7 cellular contexts compared by ENCODE assay signal in the genomic region with DNA sequence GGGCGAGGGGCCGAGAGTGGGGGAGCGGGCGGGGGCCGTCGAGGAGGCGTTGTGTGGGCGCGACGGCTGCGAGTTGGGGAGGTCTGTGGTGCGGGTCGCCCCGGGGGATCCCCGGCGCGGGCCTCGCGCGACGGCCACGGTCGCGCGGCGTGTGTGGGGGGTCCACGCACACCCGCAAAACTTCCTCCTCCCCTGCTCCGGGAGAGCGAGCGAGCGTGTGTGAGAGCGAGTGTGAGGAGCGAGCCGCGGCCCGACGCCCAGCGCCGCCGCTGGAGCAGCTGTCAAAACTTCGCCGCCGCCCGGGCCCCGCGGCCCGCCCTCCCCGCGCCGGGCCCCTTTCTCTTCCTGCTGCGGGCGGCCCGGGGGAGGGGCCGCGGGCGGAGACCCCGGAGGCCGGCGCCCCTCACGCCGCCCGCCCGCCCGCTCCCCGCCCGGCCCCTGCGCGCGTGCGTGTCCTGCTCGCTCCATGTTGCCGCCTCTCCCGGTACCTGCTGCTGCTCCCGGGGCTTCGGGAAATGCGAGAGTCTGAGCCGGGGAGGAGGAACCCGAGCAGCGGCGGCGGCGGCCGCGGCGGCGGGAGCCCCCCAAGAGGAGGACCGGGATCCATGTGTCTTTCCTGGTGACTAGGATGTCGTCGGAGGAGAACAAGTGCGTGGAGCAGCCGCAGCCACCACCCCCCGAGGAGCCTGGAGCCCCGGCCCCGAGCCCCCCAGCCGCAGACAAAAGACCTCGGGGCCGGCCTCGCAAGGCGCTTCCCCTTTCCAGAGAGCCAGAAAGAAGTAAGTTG. TPM values are rescaled to one million over a fixed set of nuclear protein-coding genes. Genes with fewer than 3 reads are reported as not detected.
DNase-seq lines count a peak whose midpoint lies in the region; ATAC-seq and TF ChIP-seq lines count a peak whose summit lies in the region.

No MANE protein-coding gene starts in this region.

- H3K4me3 Mint-ChIP-seq in activated T-cell treated with anti-CD3 and anti-CD28 coated beads, Interleukin-2, amount 50 U/mL, for 4 hours, result no peak overlapping the region
- peak overlapping the region; percentile 46 to 79 for H3K4me3 Mint-ChIP-seq in stimulated activated naive B cell treated with anti-CD40 and anti-IgM and Interleukin-4, amounts not matched to agents 10 μg/mL and 1 μg/mL and 100 μg/mL, for 72 hours

- H3K4me1 Mint-ChIP-seq in activated T-cell treated with anti-CD3 and anti-CD28 coated beads, Interleukin-2, amount 50 U/mL, for 4 hours (ENCODE audit: low read depth), result peaks cover 11% of the 10 kb centered on the region
- peaks cover 6 to 9% of the 10 kb centered on the region in 2 donors for H3K4me1 Mint-ChIP-seq in stimulated activated naive B cell treated with anti-CD40 and anti-IgM and Interleukin-4, amounts not matched to agents 10 μg/mL and 1 μg/mL and 100 μg/mL, for 72 hours

- H3K36me3 Mint-ChIP-seq in activated T-cell treated with anti-CD3 and anti-CD28 coated beads, Interleukin-2, amount 50 U/mL, for 4 hours (ENCODE audit: insufficient read depth), result no peaks in the 10 kb centered on the region
- H3K36me3 Mint-ChIP-seq in stimulated activated naive B cell treated with anti-CD40 and anti-IgM and Interleukin-4, amounts not matched to agents 10 μg/mL and 1 μg/mL and 100 μg/mL, for 72 hours, result no peaks in the 10 kb centered on the region

- peak; percentile 34 to 66 for DNase-seq in HAP-1 (ENCODE audit: low spot score in 2 of 2)
- DNase-seq in activated T-cell treated with anti-CD3 and anti-CD28 coated beads, Interleukin-2, amount 50 U/mL, for 4 hours, result no peak
- no peak for DNase-seq in right atrium auricular region (ENCODE audit: low spot score)
- no peak for DNase-seq in stimulated activated naive B cell treated with anti-CD40 and anti-IgM and Interleukin-4, amounts not matched to agents 10 μg/mL and 1 μg/mL and 100 μg/mL, for 72 hours
- DNase-seq in HuH-7 (ENCODE audit: low spot score), result no peak
- DNase-seq in AG08396 (ENCODE audit: low spot score), result no peak

- H3K27ac Mint-ChIP-seq in stimulated activated naive B cell treated with anti-CD40 and anti-IgM and Interleukin-4, amounts not matched to agents 10 μg/mL and 1 μg/mL and 100 μg/mL, for 72 hours, result peak overlapping the region; percentile 47

- H3K36me3 ChIP-seq in HAP-1 (replicated peaks) (no peaks in the 10 kb centered on the region), right atrium auricular region (no peaks in the 10 kb centered on the region)

- H3K4me1 ChIP-seq in HAP-1 (peaks cover 9% of the 10 kb centered on the region), right atrium auricular region (no peaks in the 10 kb centered on the region)

- no peaks in the 10 kb centered on the region for H3K9me3 Mint-ChIP-seq in activated T-cell treated with anti-CD3 and anti-CD28 coated beads, Interleukin-2, amount 50 U/mL, for 4 hours
- H3K9me3 Mint-ChIP-seq in stimulated activated naive B cell treated with anti-CD40 and anti-IgM and Interleukin-4, amounts not matched to agents 10 μg/mL and 1 μg/mL and 100 μg/mL, for 72 hours, result no peaks in the 10 kb centered on the region

- no peaks in the 10 kb centered on the region for H3K9me3 ChIP-seq in HAP-1
- H3K9me3 ChIP-seq in right atrium auricular region, result no peaks in the 10 kb centered on the region

- no peaks in the 10 kb centered on the region for H3K27me3 ChIP-seq in HAP-1 (ENCODE audit: low read depth)
- H3K27me3 ChIP-seq in right atrium auricular region, result peaks cover 0 to 4% of the 10 kb centered on the region in 2 donors

- ATAC-seq in activated T-cell treated with anti-CD3 and anti-CD28 coated beads, Interleukin-2, amount 50 U/mL, for 4 hours, result peak; percentile 34 to 39
- ATAC-seq in stimulated activated naive B cell treated with anti-CD40 and anti-IgM and Interleukin-4, amounts not matched to agents 10 μg/mL and 1 μg/mL and 100 μg/mL, for 72 hours (replicated peaks), result no peak
- no peak for ATAC-seq in HG03354 (IDR thresholded peaks at IDR 0.05; ENCODE audit: poor library complexity, severe bottlenecking, unreplicated experiment)

- peak overlapping the region; percentile 64 to 75 for H3K27ac ChIP-seq in right atrium auricular region

- in situ Hi-C loops in HAP-1 (cut with MboI; ENCODE audit: low sequenced_read_pairs), result loop anchor here (25.0 kb wide), 2 partner anchors 461 to 761 kb away; a partner anchor contains a TSS

- TF ChIP-seq CTCF in right atrium auricular region (IDR thresholded peaks at IDR 0.05), result no peak

- peaks cover 47% of the 10 kb centered on the region for H3K27me3 Mint-ChIP-seq in activated T-cell treated with anti-CD3 and anti-CD28 coated beads, Interleukin-2, amount 50 U/mL, for 4 hours (ENCODE audit: low read depth)
- H3K27me3 Mint-ChIP-seq in stimulated activated naive B cell treated with anti-CD40 and anti-IgM and Interleukin-4, amounts not matched to agents 10 μg/mL and 1 μg/mL and 100 μg/mL, for 72 hours, result peaks cover 25 to 40% of the 10 kb centered on the region in 2 donors

- H3K4me3 ChIP-seq in HAP-1 (peak overlapping the region; percentile 65), right atrium auricular region (peak overlapping the region; percentile 41 to 57)

RNA-seq across cellular contexts. Expression of a gene that starts 9.0 kb away (rescaled TPM):
- total RNA-seq in activated T-cell treated with anti-CD3 and anti-CD28 coated beads, Interleukin-2, amount 50 U/mL, for 4 hours, result under 1 TPM in 1 of 3 donors, not detected in 2; 0.08 TPM
- not detected for total RNA-seq in right atrium auricular region

Comparison
In these comparisons a context has a peak if more than half of its experiments do, and no peak if none do; other contexts are left out.
1. DNase-seq: peak in HAP-1 (2 of 2); none in activated T-cell treated with anti-CD3 and anti-CD28 coated beads, Interleukin-2, amount 50 U/mL, for 4 hours (single experiment), right atrium auricular region (single experiment), stimulated activated naive B cell treated with anti-CD40 and anti-IgM and Interleukin-4, amounts not matched to agents 10 μg/mL and 1 μg/mL and 100 μg/mL, for 72 hours (single experiment), HuH-7 (single experiment) and AG08396 (single experiment).
2. ATAC-seq: peak in activated T-cell treated with anti-CD3 and anti-CD28 coated beads, Interleukin-2, amount 50 U/mL, for 4 hours (2 of 2); none in stimulated activated naive B cell treated with anti-CD40 and anti-IgM and Interleukin-4, amounts not matched to agents 10 μg/mL and 1 μg/mL and 100 μg/mL, for 72 hours (0 of 2) and HG03354 (single experiment).